26 cellular contexts compared by ENCODE assay signal in genomic region chr1:53277326-53277725, GRCh38.
"Had no signal": no experiment of that assay in that cellular context is flagged by ENCODE, and none has a peak within 500 bp of the region (broad histone marks: within the 10 kb centered on the region; RNA-seq: fewer than 3 reads in every experiment).

No MANE protein-coding gene starts in this region.

- H3K9me3 ChIP-seq: colonic mucosa, esophagus muscularis mucosa, gastroesophageal sphincter, heart left ventricle, pancreas, right lobe of liver, testis, tibial artery, upper lobe of left lung, vagina had no signal

- FAIRE-seq: kidney, pancreas, small intestine had no signal

- H3K27me3 ChIP-seq: colonic mucosa, foreskin keratinocyte, heart left ventricle, hepatocyte, pancreas, right lobe of liver, testis, tibial artery, upper lobe of left lung, vagina had no signal

- DNase-seq: colonic mucosa; effector memory CD4-positive, alpha-beta T cell; foreskin keratinocyte; mesendoderm; midbrain; naive thymus-derived CD4-positive, alpha-beta T cell; occipital lobe; pancreas; small intestine; stimulated activated CD4-positive, alpha-beta T cell treated with anti-CD3 and anti-CD28 coated beads, Interleukin-12 subunit alpha, Interleukin-12 subunit beta, amount 100 ng/mL, for 4 hours; stimulated activated CD4-positive, alpha-beta T cell treated with anti-CD3 and anti-CD28 coated beads, Interleukin-1b, Interleukin-23, amount 100 ng/mL, for 48 hours; stimulated activated CD4-positive, alpha-beta T cell treated with anti-CD3 and anti-CD28 coated beads, Interleukin-4, amount 100 ng/mL, for 1 hour; stimulated activated CD8-positive, alpha-beta memory T cell treated with anti-CD3 and anti-CD28 coated beads, Interleukin-4, amount 100 ng/mL, for 48 hours; stimulated activated naive CD8-positive, alpha-beta T cell treated with anti-CD3 and anti-CD28 coated beads, Interleukin-15, Interleukin-2, amounts not matched to agents 100 U/mL and 50 U/mL, for 24 hours; testis had no signal

- H3K36me3 ChIP-seq: colonic mucosa, esophagus muscularis mucosa, gastroesophageal sphincter, pancreas, right lobe of liver, tibial artery, upper lobe of left lung, vagina had no signal

- H3K9me3 Mint-ChIP-seq: dendritic cell treated with granulocyte-macrophage colony-stimulating factor and Interleukin-4, amounts not matched to agents 40 ng/mL and 50 ng/mL, for 4 days; naive thymus-derived CD4-positive, alpha-beta T cell had no signal

- H3K4me1 ChIP-seq: colonic mucosa, esophagus muscularis mucosa, gastroesophageal sphincter, heart left ventricle, pancreas, right lobe of liver, testis, tibial artery, upper lobe of left lung, vagina had no signal

- H2AFZ ChIP-seq: hepatocyte had no signal

- ATAC-seq: foreskin keratinocyte; heart left ventricle; naive thymus-derived CD4-positive, alpha-beta T cell; stimulated activated naive CD8-positive, alpha-beta T cell treated with anti-CD3 and anti-CD28 coated beads, Interleukin-15, Interleukin-2, amounts not matched to agents 100 U/mL and 50 U/mL, for 24 hours had no signal

- H3K27ac ChIP-seq: colonic mucosa, esophagus muscularis mucosa, foreskin keratinocyte, gastroesophageal sphincter, heart left ventricle, hepatocyte, pancreas, right lobe of liver, testis, tibial artery, upper lobe of left lung, vagina had no signal

- H3K4me3 Mint-ChIP-seq: dendritic cell treated with granulocyte-macrophage colony-stimulating factor and Interleukin-4, amounts not matched to agents 40 ng/mL and 50 ng/mL, for 4 days; naive thymus-derived CD4-positive, alpha-beta T cell had no signal

- H3K4me3 ChIP-seq: colonic mucosa, esophagus muscularis mucosa, gastroesophageal sphincter, heart left ventricle, hepatocyte, pancreas, right lobe of liver, tibial artery, upper lobe of left lung, vagina had no signal

- H3K27me3 Mint-ChIP-seq: dendritic cell treated with granulocyte-macrophage colony-stimulating factor and Interleukin-4, amounts not matched to agents 40 ng/mL and 50 ng/mL, for 4 days; naive thymus-derived CD4-positive, alpha-beta T cell; progenitor cell of endocrine pancreas had no signal

- H3K4me2 ChIP-seq: hepatocyte had no signal

- H3K79me2 ChIP-seq: hepatocyte had no signal

- H3K27ac Mint-ChIP-seq: dendritic cell treated with granulocyte-macrophage colony-stimulating factor and Interleukin-4, amounts not matched to agents 40 ng/mL and 50 ng/mL, for 4 days had no signal
